ENCODE assay signal across 12 cellular contexts in the genomic region with DNA sequence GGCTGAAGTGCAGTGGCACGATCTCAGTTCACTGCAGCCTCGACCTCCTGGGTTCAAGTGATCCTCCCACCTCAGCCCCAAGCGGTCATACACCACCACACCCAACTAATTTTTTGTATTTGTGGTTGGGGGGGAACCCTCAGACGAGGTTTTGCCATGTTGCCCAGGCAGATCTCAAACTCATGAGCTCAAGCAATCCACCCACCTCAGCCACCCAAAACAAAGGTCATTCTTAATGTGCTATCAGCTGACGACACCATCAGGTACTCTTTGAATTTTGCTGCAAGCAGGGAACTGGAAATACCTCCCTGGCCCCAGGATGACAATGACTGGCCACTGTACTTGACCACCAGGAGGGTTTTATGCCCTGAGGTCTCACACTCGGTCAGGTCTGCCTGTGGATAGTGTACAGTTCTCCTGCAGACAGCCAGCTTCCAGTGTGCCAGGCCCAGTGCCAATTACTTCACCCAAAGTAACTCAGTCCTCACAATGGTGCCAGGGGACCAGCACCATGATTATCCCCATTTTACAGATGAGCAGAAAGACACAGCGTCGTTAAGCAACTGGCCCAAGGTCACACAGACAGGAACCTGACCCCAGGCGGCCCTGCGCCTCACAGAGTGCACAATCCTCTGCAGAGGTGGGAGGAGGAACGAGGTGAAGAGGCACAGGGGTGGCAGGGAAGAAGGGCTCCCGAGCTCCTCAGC. TPM values are rescaled to one million over a fixed set of nuclear protein-coding genes. Genes with fewer than 3 reads are reported as not detected.
A peak's percentile ranks its signal among the peaks of the same experiment; 100 is the strongest.
DNase-seq lines count a peak whose midpoint lies in the region; ATAC-seq and TF ChIP-seq lines count a peak whose summit lies in the region.
"Had no signal": no experiment of that assay in that cellular context is flagged by ENCODE, and none has a peak within 500 bp of the region (broad histone marks: within the 10 kb centered on the region; RNA-seq: fewer than 3 reads in every experiment).

No MANE protein-coding gene starts in this region.

- H3K36me3 ChIP-seq in transverse colon (no peaks in the 10 kb centered on the region), smooth muscle cell (ENCODE audit: low read depth) (no peaks in the 10 kb centered on the region)
- H3K36me3 ChIP-seq: cardiac muscle cell had no signal

- H3K9ac ChIP-seq in smooth muscle cell (ENCODE audit: low read depth), result no peak overlapping the region

- 69 to 73% methylated on average over 7 to 12 of the region's 12 CpGs for WGBS in transverse colon (ENCODE audit: low coverage in 1 of 2), 2 donors
- WGBS in smooth muscle cell (ENCODE audit: low lambda C conversion rate), result 92% methylated on average over 12 of the region's 12 CpGs

- H3K27me3 ChIP-seq in transverse colon, result no peaks in the 10 kb centered on the region
- H3K27me3 ChIP-seq in smooth muscle cell (ENCODE audit: low read depth), result no peaks in the 10 kb centered on the region
- H3K27me3 ChIP-seq: cardiac muscle cell had no signal

- no peaks in the 10 kb centered on the region for H4K20me1 ChIP-seq in smooth muscle cell (ENCODE audit: low read depth)

- peak overlapping the region; percentile 1 for H3K4me3 Mint-ChIP-seq in activated naive CD8-positive, alpha-beta T cell treated with anti-CD3 and anti-CD28 coated beads for 36 hours
- H3K4me3 Mint-ChIP-seq in memory B cell, result peak overlapping the region; percentile 79

- H3F3A ChIP-seq in smooth muscle cell (ENCODE audit: low read depth), result no peaks in the 10 kb centered on the region

- H2AFZ ChIP-seq in smooth muscle cell (ENCODE audit: low read depth), result no peak overlapping the region

- H3K9me3 ChIP-seq in transverse colon, result no peaks in the 10 kb centered on the region
- H3K9me3 ChIP-seq in smooth muscle cell (replicated peaks; ENCODE audit: low read depth), result no peaks in the 10 kb centered on the region

- no peaks in the 10 kb centered on the region for H3K79me2 ChIP-seq in smooth muscle cell (ENCODE audit: low read depth)

- no peaks in the 10 kb centered on the region for H3K27me3 Mint-ChIP-seq in activated naive CD8-positive, alpha-beta T cell treated with anti-CD3 and anti-CD28 coated beads for 36 hours
- no peaks in the 10 kb centered on the region for H3K27me3 Mint-ChIP-seq in memory B cell

- in situ Hi-C loops in transverse colon (cut with MboI; ENCODE audit: low pct_ligation_motif_present in 1 of 4, low pct_unique_long_range_greater_than_20kb in 1 of 4, low sequenced_read_pairs in 3 of 4), result no loop called here

- H3K4me2 ChIP-seq in smooth muscle cell, result no peak overlapping the region

- peaks cover 75% of the 10 kb centered on the region for H3K4me1 Mint-ChIP-seq in activated naive CD8-positive, alpha-beta T cell treated with anti-CD3 and anti-CD28 coated beads for 36 hours
- peaks cover 59% of the 10 kb centered on the region for H3K4me1 Mint-ChIP-seq in memory B cell

- TF ChIP-seq POLR2A in transverse colon (IDR thresholded peaks at IDR 0.05), result no peak

- peaks cover 15 to 33% (median 18%) of the 10 kb centered on the region in 4 donors for H3K4me1 ChIP-seq in transverse colon
- H3K4me1 ChIP-seq in smooth muscle cell (ENCODE audit: low read depth), result no peaks in the 10 kb centered on the region

- intact Hi-C loops in transverse colon (cut with DNase I; ENCODE audit: low total_unique reads), result loop anchor here (5.0 kb wide), 1 partner anchor 1751 kb away; no protein-coding TSS in a partner anchor

- ATAC-seq in memory B cell (ENCODE audit: low read depth), result peak; percentile 25

- H3K27ac ChIP-seq in transverse colon, result peak overlapping the region; percentile 63 to 73 (median 70)
- H3K27ac ChIP-seq in smooth muscle cell (ENCODE audit: low read depth), result no peak overlapping the region
- H3K27ac ChIP-seq: cardiac muscle cell had no signal

- DNase-seq in NOMO-1 treated with dmso at 0.1 percent for 144 hours (lab: John Stamatoyannopoulos, UW; ENCODE audit: unreplicated experiment), result peak; percentile 66
- DNase-seq in NOMO-1 treated with DMSO at 0.1 percent for 48 hours (lab: John Stamatoyannopoulos, UW; ENCODE audit: unreplicated experiment), result no peak
- no peak for DNase-seq in activated naive CD8-positive, alpha-beta T cell treated with anti-CD3 and anti-CD28 coated beads for 36 hours
- DNase-seq in memory B cell (ENCODE audit: low spot score in 2 of 2), result no peak
- DNase-seq in transverse colon, result no peak
- no peak for DNase-seq in COLO829 (ENCODE audit: low spot score)
- no peak for DNase-seq in smooth muscle cell (lab: John Stamatoyannopoulos, UW; ENCODE audit: unreplicated experiment)
- DNase-seq in foreskin fibroblast, result no peak
- DNase-seq: activated naive CD4-positive, alpha-beta T cell; islet precursor cell; SIG-M5 had no signal

- no peak for TF ChIP-seq CTCF in transverse colon (IDR thresholded peaks at IDR 0.05)
- TF ChIP-seq CTCF in smooth muscle cell (IDR thresholded peaks at IDR 0.05; ENCODE audit: borderline replicate concordance, insufficient read depth, poor library complexity, severe bottlenecking), result no peak
- TF ChIP-seq CTCF in foreskin fibroblast (IDR thresholded peaks at IDR 0.05; ENCODE audit: low read depth, low read length), result no peak

- peak overlapping the region; percentile 57 for H3K27ac Mint-ChIP-seq in activated naive CD8-positive, alpha-beta T cell treated with anti-CD3 and anti-CD28 coated beads for 36 hours
- H3K27ac Mint-ChIP-seq in memory B cell, result peak overlapping the region; percentile 80

- no peak for TF ChIP-seq EP300 in transverse colon (IDR thresholded peaks at IDR 0.05; ENCODE audit: low read depth)

- H3K9me3 Mint-ChIP-seq in activated naive CD8-positive, alpha-beta T cell treated with anti-CD3 and anti-CD28 coated beads for 36 hours, result no peaks in the 10 kb centered on the region
- H3K9me3 Mint-ChIP-seq in memory B cell, result no peaks in the 10 kb centered on the region

- H3K4me3 ChIP-seq in transverse colon (no peak overlapping the region), smooth muscle cell (no peak overlapping the region), foreskin fibroblast (ENCODE audit: low read depth in 1 of 2, low read length in 2 of 2) (no peak overlapping the region)
- H3K4me3 ChIP-seq: cardiac muscle cell had no signal

- H3K36me3 Mint-ChIP-seq in activated naive CD8-positive, alpha-beta T cell treated with anti-CD3 and anti-CD28 coated beads for 36 hours, result peaks cover 17% of the 10 kb centered on the region
- H3K36me3 Mint-ChIP-seq in memory B cell, result peaks cover 2% of the 10 kb centered on the region

RNA-seq across cellular contexts. Expression of a gene that starts 42.9 kb away (rescaled TPM):
- total RNA-seq in activated naive CD8-positive, alpha-beta T cell treated with anti-CD3 and anti-CD28 coated beads for 36 hours, result 10 to 100 TPM; 87.0 to 87.4 TPM
- total RNA-seq in transverse colon (100 to 1,000 TPM in 3 of 4 donors, 10 to 100 TPM in 1; 64.8 to 235 (median 128) TPM), smooth muscle cell (9.2 and 17.6 TPM in 2 replicates)
- polyA plus RNA-seq in smooth muscle cell, result 13.3 and 14.2 TPM in 2 replicates
